In genomic region chr15:65054333-65055200, GRCh38 we compare ENCODE assay signal across 1 cellular context.
TF ChIP-seq lines count a peak whose summit lies in the region.

No MANE protein-coding gene starts in this region.

TF ChIP-seq in GM23338, 12 proteins besides CTCF, POLR2A, EP300 and RAD21:
- no peak for TF ChIP-seq REST (IDR thresholded peaks at IDR 0.05; ENCODE audit: unreplicated experiment)
- TF ChIP-seq ZNF114 (CRISPR knock-in tag; IDR thresholded peaks at IDR 0.05) = no peak
- no peak for TF ChIP-seq JUNB (IDR thresholded peaks at IDR 0.05; ENCODE audit: unreplicated experiment)
- no peak for TF ChIP-seq ETS1 (IDR thresholded peaks at IDR 0.05)
- no peak for TF ChIP-seq STAT1 (IDR thresholded peaks at IDR 0.05; ENCODE audit: unreplicated experiment)
- TF ChIP-seq ZNF331 (CRISPR knock-in tag; IDR thresholded peaks at IDR 0.05; ENCODE audit: low read depth) = no peak
- no peak for TF ChIP-seq POLR2AphosphoS5 (IDR thresholded peaks at IDR 0.05; ENCODE audit: low read depth)
- no peak for TF ChIP-seq EZH2phosphoT487 (IDR thresholded peaks at IDR 0.05; ENCODE audit: unreplicated experiment)
- no peak for TF ChIP-seq CREB1 (CRISPR knock-in tag; IDR thresholded peaks at IDR 0.05; ENCODE audit: low read depth)
- no peak for TF ChIP-seq EZH2 (IDR thresholded peaks at IDR 0.05; ENCODE audit: low read depth, unreplicated experiment)
- no peak for TF ChIP-seq NANOG (IDR thresholded peaks at IDR 0.05; ENCODE audit: borderline replicate concordance)
- no peak for TF ChIP-seq ZNF462 (CRISPR knock-in tag; IDR thresholded peaks at IDR 0.05)
TF ChIP-seq in GM23338: peak in this region for 0.
